In genomic region chr6:116461075-116461474, GRCh38 we compare ENCODE assay signal across 8 cellular contexts. TPM values are rescaled to one million over a fixed set of nuclear protein-coding genes. Genes with fewer than 3 reads are reported as not detected.
A peak's percentile ranks its signal among the peaks of the same experiment; 100 is the strongest.
DNase-seq lines count a peak whose midpoint lies in the region; TF ChIP-seq lines count a peak whose summit lies in the region.
"Had no signal": no experiment of that assay in that cellular context is flagged by ENCODE, and none has a peak within 500 bp of the region (broad histone marks: within the 10 kb centered on the region; RNA-seq: fewer than 3 reads in every experiment).

CALHM6 (plus strand) TSS chr6:116461375; CDS start chr6:116461930, 555 bp downstream.

- H3K9me3 Mint-ChIP-seq in activated naive CD8-positive, alpha-beta T cell treated with anti-CD3 and anti-CD28 coated beads for 36 hours: no peaks in the 10 kb centered on the region

- H3K27ac ChIP-seq in HL-60 (replicated peaks) (peak within 1 kb of the TSS; percentile 29; the same call in 1 of the 2 replicates), iPS-20b (ENCODE audit: low read length) (no peak within 1 kb of the TSS), spleen (peak within 1 kb of the TSS; percentile 79 to 94 (median 90)), SJCRH30 (no peak within 1 kb of the TSS)

- H3K27me3 ChIP-seq in HL-60 (ENCODE audit: insufficient read depth, poor library complexity, severe bottlenecking): no peaks in the 10 kb centered on the region
- peaks cover 60% of the 10 kb centered on the region for H3K27me3 ChIP-seq in iPS-20b (ENCODE audit: insufficient read depth, low read length)
- H3K27me3 ChIP-seq in spleen (replicated peaks in 1 of 7): peaks cover 0 to 7% (median 0%) of the 10 kb centered on the region in 7 donors
- no peaks in the 10 kb centered on the region for H3K27me3 ChIP-seq in SJCRH30

- H3K4me1 ChIP-seq in iPS-20b (ENCODE audit: insufficient read depth, low read length): peaks cover 9% of the 10 kb centered on the region; the same call in 1 of the 2 replicates
- H3K4me1 ChIP-seq in spleen: peaks cover 18 to 65% (median 48%) of the 10 kb centered on the region in 6 donors
- no peaks in the 10 kb centered on the region for H3K4me1 ChIP-seq in SJCRH30

- no peak for DNase-seq in HL-60 (ENCODE audit: low read depth in 1 of 2, low spot score in 1 of 2)
- DNase-seq in activated naive CD8-positive, alpha-beta T cell treated with anti-CD3 and anti-CD28 coated beads for 36 hours: no peak
- DNase-seq in spleen: no peak
- DNase-seq in SJCRH30: no peak
- DNase-seq in RPMI8226: no peak
- no peak for DNase-seq in RKO (ENCODE audit: low spot score)
- DNase-seq: KG1 had no signal

- H3K9me3 ChIP-seq in iPS-20b (ENCODE audit: insufficient read depth, low read depth, low read length) (no peaks in the 10 kb centered on the region), spleen (no peaks in the 10 kb centered on the region), SJCRH30 (replicated peaks) (no peaks in the 10 kb centered on the region)

- TF ChIP-seq CTCF in HL-60 (IDR thresholded peaks at IDR 0.05; ENCODE audit: insufficient read depth, low read length): no peak
- no peak for TF ChIP-seq CTCF in spleen (IDR thresholded peaks at IDR 0.05 in 8 of 11, conservative IDR thresholded peaks at IDR 0.05 in 3 of 11)

- H3K36me3 Mint-ChIP-seq in activated naive CD8-positive, alpha-beta T cell treated with anti-CD3 and anti-CD28 coated beads for 36 hours: no peaks in the 10 kb centered on the region

- H3K9ac ChIP-seq in iPS-20b (ENCODE audit: low read depth, low read length): peak within 1 kb of the TSS; percentile 47; the same call in 1 of the 2 replicates

- TF ChIP-seq POLR2A in spleen (IDR thresholded peaks at IDR 0.05): no peak

- WGBS in spleen, 5 donors: 68 to 81% (median 74%) methylated on average over 4 of the region's 4 CpGs

- no peak within 1 kb of the TSS for H3K4me3 ChIP-seq in HL-60 (replicated peaks; ENCODE audit: insufficient read depth, low read length)
- H3K4me3 ChIP-seq in iPS-20b (ENCODE audit: low read length): peak within 1 kb of the TSS; percentile 61
- peak within 1 kb of the TSS; percentile 42 to 78 (median 58) for H3K4me3 ChIP-seq in spleen
- no peak within 1 kb of the TSS for H3K4me3 ChIP-seq in SJCRH30

- H3K27me3 Mint-ChIP-seq in activated naive CD8-positive, alpha-beta T cell treated with anti-CD3 and anti-CD28 coated beads for 36 hours: peaks cover 43% of the 10 kb centered on the region

- H3K4me3 Mint-ChIP-seq in activated naive CD8-positive, alpha-beta T cell treated with anti-CD3 and anti-CD28 coated beads for 36 hours: peak within 1 kb of the TSS; percentile 62

- intact Hi-C loops in spleen (cut with DNase I; ENCODE audit: low total_unique reads): no loop called here

- H3K4me1 Mint-ChIP-seq in activated naive CD8-positive, alpha-beta T cell treated with anti-CD3 and anti-CD28 coated beads for 36 hours: peaks cover 19% of the 10 kb centered on the region

- H3K27ac Mint-ChIP-seq in activated naive CD8-positive, alpha-beta T cell treated with anti-CD3 and anti-CD28 coated beads for 36 hours: peak within 1 kb of the TSS; percentile 71

- H3K36me3 ChIP-seq in iPS-20b (ENCODE audit: insufficient read depth, low read depth, low read length) (no peaks in the 10 kb centered on the region), spleen (no peaks in the 10 kb centered on the region), SJCRH30 (no peaks in the 10 kb centered on the region)

RNA-seq across cellular contexts. Expression of gene CALHM6, which starts in this region (rescaled TPM):
- 1 to 10 TPM; 5.6 to 7.4 TPM for total RNA-seq in activated naive CD8-positive, alpha-beta T cell treated with anti-CD3 and anti-CD28 coated beads for 36 hours
- 100 to 1,000 TPM in 6 of 7 donors, 10 to 100 TPM in 1; 84.2 to 212 (median 168) TPM for total RNA-seq in spleen
- 100 to 1,000 TPM; 157 to 209 (median 171) TPM for polyA plus RNA-seq in spleen
- 0.30 TPM in 1 of 2 replicates, not detected in the other for total RNA-seq in SJCRH30 (2014; rRNA removed; shearing (Covaris generic))

Comparison
In these comparisons a context has a peak if more than half of its experiments do, and no peak if none do; other contexts are left out.
1. RNA of gene CALHM6 (total RNA-seq): 84.2 to 212 TPM in spleen; 5.6 to 7.4 TPM in activated naive CD8-positive, alpha-beta T cell treated with anti-CD3 and anti-CD28 coated beads for 36 hours and 0.30 TPM in SJCRH30; every median in the first group is over 10 times any median in the second.
2. H3K27ac ChIP-seq: peak in HL-60 (single experiment) and spleen (8 of 8); none in iPS-20b (single experiment) and SJCRH30 (single experiment).
3. H3K4me3 ChIP-seq: peak in iPS-20b (single experiment) and spleen (8 of 8); none in HL-60 (single experiment) and SJCRH30 (single experiment).